8 cellular contexts compared by ENCODE assay signal in genomic region chr21:46636181-46636512, GRCh38. TPM values are rescaled to one million over a fixed set of nuclear protein-coding genes. Genes with fewer than 3 reads are reported as not detected.
A peak's percentile ranks its signal among the peaks of the same experiment; 100 is the strongest.
DNase-seq lines count a peak whose midpoint lies in the region; ATAC-seq and TF ChIP-seq lines count a peak whose summit lies in the region.

No MANE protein-coding gene starts in this region.

- no peak for TF ChIP-seq EP300 in esophagus muscularis mucosa (IDR thresholded peaks at IDR 0.05)

- no peak for TF ChIP-seq POLR2A in Peyer's patch (IDR thresholded peaks at IDR 0.05)
- TF ChIP-seq POLR2A in esophagus muscularis mucosa (IDR thresholded peaks at IDR 0.05; ENCODE audit: low read depth): no peak

- DNase-seq in Peyer's patch (no peak), esophagus muscularis mucosa (ENCODE audit: extremely low spot score) (no peak), progenitor cell of endocrine pancreas (ENCODE audit: low spot score, unreplicated experiment) (no peak), HPDE6-E6E7 (ENCODE audit: extremely low spot score) (no peak), cerebellar nuclear complex (lab: John Stamatoyannopoulos, UW) (no peak)

- H3K4me1 ChIP-seq in ES-I3 (ENCODE audit: insufficient read depth, low read length): peaks cover 10% of the 10 kb centered on the region
- peaks cover 0 to 29% (median 9%) of the 10 kb centered on the region in 4 donors for H3K4me1 ChIP-seq in Peyer's patch
- peaks cover 36 to 62% (median 52%) of the 10 kb centered on the region in 4 donors for H3K4me1 ChIP-seq in esophagus muscularis mucosa

- H3K36me3 Mint-ChIP-seq in progenitor cell of endocrine pancreas (ENCODE audit: insufficient read depth): peaks cover 6% of the 10 kb centered on the region

- H3K27me3 ChIP-seq in Peyer's patch (no peaks in the 10 kb centered on the region), esophagus muscularis mucosa (peaks cover 0 to 2% (median 0%) of the 10 kb centered on the region in 4 donors)

- intact Hi-C loops in esophagus muscularis mucosa (cut with DNase I): no loop called here

- WGBS in esophagus muscularis mucosa: 16% methylated on average over 6 of the region's 8 CpGs

- H3K4me3 ChIP-seq in Peyer's patch (peak overlapping the region; percentile 78 to 95 (median 81)), esophagus muscularis mucosa (peak overlapping the region; percentile 88 to 100 (median 94))

- TF ChIP-seq CTCF in Peyer's patch (IDR thresholded peaks at IDR 0.05) (no peak), esophagus muscularis mucosa (IDR thresholded peaks at IDR 0.05) (no peak), progenitor cell of endocrine pancreas (IDR thresholded peaks at IDR 0.05; ENCODE audit: unreplicated experiment) (no peak)

- H3K4me1 Mint-ChIP-seq in progenitor cell of endocrine pancreas (ENCODE audit: low read depth): peaks cover 24% of the 10 kb centered on the region

- peak overlapping the region; percentile 95 for H3K4me3 Mint-ChIP-seq in progenitor cell of endocrine pancreas (ENCODE audit: low read depth)

- H3K36me3 ChIP-seq in ES-I3 (ENCODE audit: insufficient read depth, low read length): no peaks in the 10 kb centered on the region; the same call in 1 of the 2 replicates
- peaks cover 0 to 4% (median 0%) of the 10 kb centered on the region in 3 donors for H3K36me3 ChIP-seq in Peyer's patch
- H3K36me3 ChIP-seq in esophagus muscularis mucosa: peaks cover 0 to 6% (median 3%) of the 10 kb centered on the region in 4 donors

- H3K27ac Mint-ChIP-seq in progenitor cell of endocrine pancreas: peak overlapping the region; percentile 98

- H3K27ac ChIP-seq in Peyer's patch (peak overlapping the region; percentile 95 to 99 (median 98)), esophagus muscularis mucosa (replicated peaks in 1 of 4) (peak overlapping the region; percentile 90 to 98 (median 96))

- H3K9me3 ChIP-seq in ES-I3 (ENCODE audit: control insufficient read depth, insufficient read depth, low read length): no peaks in the 10 kb centered on the region
- no peaks in the 10 kb centered on the region for H3K9me3 ChIP-seq in Peyer's patch
- no peaks in the 10 kb centered on the region for H3K9me3 ChIP-seq in esophagus muscularis mucosa

- no peak for ATAC-seq in GM18519 (IDR thresholded peaks at IDR 0.05; ENCODE audit: low FRiP score, unreplicated experiment)
- no peak for ATAC-seq in HG02798 (IDR thresholded peaks at IDR 0.05; ENCODE audit: poor library complexity, unreplicated experiment)

- no peaks in the 10 kb centered on the region for H3K9me3 Mint-ChIP-seq in progenitor cell of endocrine pancreas (ENCODE audit: low read depth)

- H3K9ac ChIP-seq in ES-I3 (ENCODE audit: low read depth, low read length): peak overlapping the region; percentile 100

- H3K27me3 Mint-ChIP-seq in progenitor cell of endocrine pancreas: peaks cover 3% of the 10 kb centered on the region

RNA-seq across cellular contexts. Expression of gene PRMT2, which starts 0.7 kb away (rescaled TPM):
- total RNA-seq in Peyer's patch (100 to 1,000 TPM in 2 of 4 donors, 10 to 100 TPM in 2; 59.9 to 210 (median 95.0) TPM), esophagus muscularis mucosa (100 to 1,000 TPM; 136 to 161 (median 142) TPM), progenitor cell of endocrine pancreas (91.9 and 94.1 TPM in 2 replicates)

RNA-seq across cellular contexts. Expression of gene S100B, which starts 31.3 kb away (rescaled TPM):
- 1 to 10 TPM in 3 of 4 donors, not detected in 1; 1.8 to 9.1 (median 3.4) TPM for total RNA-seq in Peyer's patch
- total RNA-seq in esophagus muscularis mucosa: 10 to 100 TPM; 16.0 to 38.2 (median 30.7) TPM
- not detected in 2 replicates for total RNA-seq in progenitor cell of endocrine pancreas
